ENCODE assay signal across 12 cellular contexts in genomic region chr17:73343739-73344454, GRCh38. TPM values are rescaled to one million over a fixed set of nuclear protein-coding genes. Genes with fewer than 3 reads are reported as not detected.
DNase-seq lines count a peak whose midpoint lies in the region; ATAC-seq and TF ChIP-seq lines count a peak whose summit lies in the region.
"Had no signal": no experiment of that assay in that cellular context is flagged by ENCODE, and none has a peak within 500 bp of the region (broad histone marks: within the 10 kb centered on the region; RNA-seq: fewer than 3 reads in every experiment).

No MANE protein-coding gene starts in this region.

- POLR2A ChIA-PET in activated CD8-positive, alpha-beta T cell treated with anti-CD3 and anti-CD28 coated beads, Interleukin-2, amount 10 ng/mL, durations not matched to agents 7 days and 5 days (lab: Charles Lee): interaction anchor here (0.6 kb wide), 1 partner anchor 1745 kb away, joined by 4 read pairs; no protein-coding TSS in a partner anchor

- no peaks in the 10 kb centered on the region for H3K4me1 Mint-ChIP-seq in activated CD8-positive, alpha-beta T cell treated with anti-CD3 and anti-CD28 coated beads, Interleukin-2, amount 10 ng/mL, durations not matched to agents 7 days and 5 days (ENCODE audit: low read depth)

- H3K4me3 ChIP-seq in H7 (ENCODE audit: insufficient read depth, low read depth, low read length) (no peak overlapping the region), right atrium auricular region (no peak overlapping the region), skeletal muscle tissue (ENCODE audit: low read length in 3 of 3) (no peak overlapping the region)

- no peak overlapping the region for H3K27ac Mint-ChIP-seq in activated CD8-positive, alpha-beta T cell treated with anti-CD3 and anti-CD28 coated beads, Interleukin-2, amount 10 ng/mL, durations not matched to agents 7 days and 5 days

- ATAC-seq in SK-N-SH treated with all-trans-retinoic acid at 6 μM for 48 hours: peak; percentile 5; the same call in 1 of the 3 replicates
- ATAC-seq in HG02884 (IDR thresholded peaks at IDR 0.05; ENCODE audit: unreplicated experiment): no peak
- ATAC-seq in activated CD8-positive, alpha-beta T cell treated with anti-CD3 and anti-CD28 coated beads, Interleukin-2, amount 10 ng/mL, durations not matched to agents 7 days and 5 days: no peak

- H3K4me1 ChIP-seq in right atrium auricular region (peaks cover 0 to 31% of the 10 kb centered on the region in 2 donors), skeletal muscle tissue (ENCODE audit: control insufficient read depth in 3 of 3, insufficient read depth in 3 of 3, low read length in 3 of 3) (peaks cover 11 to 35% (median 12%) of the 10 kb centered on the region in 3 donors)

- H3K36me3 Mint-ChIP-seq in activated CD8-positive, alpha-beta T cell treated with anti-CD3 and anti-CD28 coated beads, Interleukin-2, amount 10 ng/mL, durations not matched to agents 7 days and 5 days (ENCODE audit: low read depth): no peaks in the 10 kb centered on the region

- peak overlapping the region; percentile 62 to 70 for H3K27ac ChIP-seq in right atrium auricular region
- H3K27ac ChIP-seq in skeletal muscle tissue (ENCODE audit: low read depth, low read length): peak overlapping the region; percentile 11

- no peak overlapping the region for H3K4me3 Mint-ChIP-seq in activated CD8-positive, alpha-beta T cell treated with anti-CD3 and anti-CD28 coated beads, Interleukin-2, amount 10 ng/mL, durations not matched to agents 7 days and 5 days

- H3K27me3 Mint-ChIP-seq in activated CD8-positive, alpha-beta T cell treated with anti-CD3 and anti-CD28 coated beads, Interleukin-2, amount 10 ng/mL, durations not matched to agents 7 days and 5 days (ENCODE audit: low read depth): no peaks in the 10 kb centered on the region

- DNase-seq in H7 (peak; percentile 62), right atrium auricular region (ENCODE audit: low spot score) (no peak), dermis blood vessel endothelial cell (no peak)
- no peak for DNase-seq in stimulated activated CD4-positive, alpha-beta T cell treated with anti-CD3 and anti-CD28 coated beads, Interleukin-2, amount 100 ng/mL, for 48 hours
- no peak for DNase-seq in activated CD8-positive, alpha-beta T cell treated with anti-CD3 and anti-CD28 coated beads, Interleukin-2, amount 10 ng/mL, durations not matched to agents 7 days and 5 days
- DNase-seq: activated gamma-delta T cell; effector CD8-positive, alpha-beta T cell; MV-4-11; NK-92 treated with Interleukin-12 subunit alpha and Interleukin-12 subunit beta, amount 100 ng/mL, for 24 hours had no signal

- no peak for TF ChIP-seq CTCF in right atrium auricular region (IDR thresholded peaks at IDR 0.05)

- peak overlapping the region in 2 of 3 donors; percentile 24 to 50 for H3K9ac ChIP-seq in skeletal muscle tissue (ENCODE audit: low read depth in 1 of 3, low read length in 3 of 3)

- no peaks in the 10 kb centered on the region for H3K9me3 Mint-ChIP-seq in activated CD8-positive, alpha-beta T cell treated with anti-CD3 and anti-CD28 coated beads, Interleukin-2, amount 10 ng/mL, durations not matched to agents 7 days and 5 days (ENCODE audit: insufficient read depth)

- H3K9me3 ChIP-seq in right atrium auricular region (no peaks in the 10 kb centered on the region), skeletal muscle tissue (ENCODE audit: control insufficient read depth in 3 of 3, low read length in 3 of 3) (no peaks in the 10 kb centered on the region)

- H3K36me3 ChIP-seq in H7 (replicated peaks; ENCODE audit: control insufficient read depth, insufficient read depth, low read length) (no peaks in the 10 kb centered on the region), right atrium auricular region (no peaks in the 10 kb centered on the region), skeletal muscle tissue (ENCODE audit: control insufficient read depth in 3 of 3, insufficient read depth in 3 of 3, low read length in 3 of 3) (no peaks in the 10 kb centered on the region)

- no peaks in the 10 kb centered on the region for H3K27me3 ChIP-seq in H7 (ENCODE audit: control insufficient read depth, insufficient read depth, low read length)
- H3K27me3 ChIP-seq in right atrium auricular region: no peaks in the 10 kb centered on the region
- H3K27me3 ChIP-seq in skeletal muscle tissue (ENCODE audit: control insufficient read depth in 3 of 3, insufficient read depth in 3 of 3, low read length in 3 of 3): peaks cover 0 to 10% (median 0%) of the 10 kb centered on the region in 3 donors

- CTCF ChIA-PET in activated CD8-positive, alpha-beta T cell treated with anti-CD3 and anti-CD28 coated beads, Interleukin-2, amount 10 ng/mL, durations not matched to agents 7 days and 5 days (lab: Charles Lee): no interaction called here

TF ChIP-seq in SK-N-SH treated with all-trans-retinoic acid at 6 μM for 48 hours, 23 proteins besides CTCF, POLR2A, EP300 and RAD21:
- TF ChIP-seq PPARA (CRISPR knock-in tag; IDR thresholded peaks at IDR 0.05; ENCODE audit: borderline replicate concordance) (no peak), ZFP30 (CRISPR knock-in tag; IDR thresholded peaks at IDR 0.05) (no peak), ARNTL (CRISPR knock-in tag; IDR thresholded peaks at IDR 0.05; ENCODE audit: borderline replicate concordance, low read depth) (no peak), SNAI2 (CRISPR knock-in tag; IDR thresholded peaks at IDR 0.05) (no peak), ISL1 (CRISPR knock-in tag; IDR thresholded peaks at IDR 0.05) (no peak), ZNF70 (CRISPR knock-in tag; IDR thresholded peaks at IDR 0.05) (no peak), ZNF8 (CRISPR knock-in tag; IDR thresholded peaks at IDR 0.05) (no peak)

RNA-seq across cellular contexts. Expression of gene CDC42EP4, which starts 32.1 kb away (rescaled TPM):
- 30.7 and 32.7 TPM in 2 replicates for total RNA-seq in H7 (2014; rRNA removed; shearing (Covaris generic))
- total RNA-seq in right atrium auricular region (10 to 100 TPM; 35.4 to 56.0 TPM), skeletal muscle tissue (18.8 TPM), dermis blood vessel endothelial cell (13.8 and 16.3 TPM in 2 replicates)
- total RNA-seq in activated CD8-positive, alpha-beta T cell treated with anti-CD3 and anti-CD28 coated beads, Interleukin-2, amount 10 ng/mL, durations not matched to agents 7 days and 5 days: 1 to 10 TPM in 1 of 2 experiments, under 1 TPM in 1; 0.58 to 1.1 TPM
